In the genomic region with DNA sequence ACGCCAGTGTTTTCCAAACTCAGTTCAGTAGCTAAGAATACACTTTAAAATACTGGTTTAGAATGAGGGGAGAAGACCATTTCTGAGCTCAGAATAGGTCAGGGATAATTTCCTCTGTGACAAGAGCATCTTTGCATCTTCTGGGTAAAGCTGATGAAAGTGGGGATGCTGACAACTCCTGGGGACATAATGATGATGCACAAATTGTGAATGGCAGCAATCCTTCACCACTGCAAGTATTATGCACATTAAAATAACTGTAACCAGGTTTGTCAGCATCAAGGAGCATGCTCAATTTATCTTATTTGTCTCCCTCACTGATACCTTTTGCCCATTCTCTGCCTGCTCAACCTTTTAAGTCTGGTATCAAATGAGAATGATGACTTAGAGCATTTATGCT, we compare ENCODE assay signal across 31 cellular contexts.
DNase-seq lines count a peak whose midpoint lies in the region; TF ChIP-seq lines count a peak whose summit lies in the region.
"Had no signal": no experiment of that assay in that cellular context is flagged by ENCODE, and none has a peak within 500 bp of the region (broad histone marks: within the 10 kb centered on the region; RNA-seq: fewer than 3 reads in every experiment).

No MANE protein-coding gene starts in this region.

- no peak overlapping the region for H3K14ac ChIP-seq in H9 (ENCODE audit: insufficient read depth, low read length)

- H3F3A ChIP-seq in neural cell (ENCODE audit: insufficient read depth, low read length, poor library complexity, severe bottlenecking) = peaks cover 5% of the 10 kb centered on the region

- no peak for DNase-seq in H9
- DNase-seq in brain microvascular endothelial cell = no peak
- no peak for DNase-seq in middle frontal gyrus (ENCODE audit: extremely low spot score, low spot score)
- DNase-seq: 8988T; ACHN; AML-193; BE2C; C1 segment of cervical spinal cord; Caco-2; Calu3; CD4-positive, alpha-beta memory T cell; CD4-positive, alpha-beta T cell; CD4-positive, CD25-positive, alpha-beta regulatory T cell; CD8-positive, alpha-beta memory T cell; CD8-positive, alpha-beta T cell; COR-L47; DMS 273 treated with DMSO at 0.1 percent for 48 hours; DMS153; DMS53; DMS79; DMS79 treated with DMSO at 0.1 percent for 48 hours; DND-41; EL had no signal

- TF ChIP-seq CTCF in H9 (conservative IDR thresholded peaks at IDR 0.05) (no peak), neural cell (IDR thresholded peaks at IDR 0.05; ENCODE audit: poor library complexity, severe bottlenecking) (no peak), brain microvascular endothelial cell (IDR thresholded peaks at IDR 0.05; ENCODE audit: low read depth, low read length, missing control alignments) (no peak)

- H3K27me3 ChIP-seq in H9 (ENCODE audit: insufficient read depth, low read length) (no peaks in the 10 kb centered on the region), neural cell (ENCODE audit: insufficient read depth, low read depth, low read length) (no peaks in the 10 kb centered on the region), brain microvascular endothelial cell (replicated peaks) (no peaks in the 10 kb centered on the region)
- H3K27me3 ChIP-seq: BE2C; BLaER1; BLaER1 treated with 17β-estradiol and CSF1 and Interleukin-3, amounts not matched to agents 10 nM and 100 nM had no signal

- in situ Hi-C loops in brain microvascular endothelial cell (cut with HindIII; ENCODE audit: low pct_ligation_motif_present, low sequenced_read_pairs) = no loop called here

- H4K91ac ChIP-seq in H9 (ENCODE audit: insufficient read length, low read depth, low read length) = no peak overlapping the region

- peak; percentile 93 for TF ChIP-seq EP300 in neural cell (conservative IDR thresholded peaks at IDR 0.05; ENCODE audit: poor library complexity, severe bottlenecking)

- H3K9me3 ChIP-seq in H9 (ENCODE audit: control insufficient read depth, low read depth, low read length) (no peaks in the 10 kb centered on the region), neural cell (ENCODE audit: low read length) (no peaks in the 10 kb centered on the region)
- H3K9me3 ChIP-seq: A549; BE2C; BLaER1; BLaER1 treated with 17β-estradiol and CSF1 and Interleukin-3, amounts not matched to agents 10 nM and 100 nM; Caco-2 had no signal

- no CpG with 5 or more reads among the region's 1 CpG for WGBS in H9 (ENCODE audit: extremely low coverage, insufficient read length, low lambda C conversion rate)

- H3K9ac ChIP-seq in H9 (ENCODE audit: extremely low read depth, insufficient read length, low read length) (no peak overlapping the region), neural cell (ENCODE audit: low read length) (no peak overlapping the region)
- H3K9ac ChIP-seq: BLaER1; BLaER1 treated with 17β-estradiol and CSF1 and Interleukin-3, amounts not matched to agents 10 nM and 100 nM had no signal

- H2AK5ac ChIP-seq in H9 (ENCODE audit: insufficient read length, low read length) = no peak overlapping the region

- H3K36me3 ChIP-seq in neural cell (ENCODE audit: insufficient read depth, low read length) (no peaks in the 10 kb centered on the region), brain microvascular endothelial cell (replicated peaks) (no peaks in the 10 kb centered on the region)
- H3K36me3 ChIP-seq: BE2C; BLaER1; BLaER1 treated with 17β-estradiol and CSF1 and Interleukin-3, amounts not matched to agents 10 nM and 100 nM had no signal

- H3K4me3 ChIP-seq in neural cell (ENCODE audit: low read length) (no peak overlapping the region), brain microvascular endothelial cell (ENCODE audit: low read depth, low read length) (no peak overlapping the region)
- H3K4me3 ChIP-seq: A549; BLaER1; BLaER1 treated with 17β-estradiol and CSF1 and Interleukin-3, amounts not matched to agents 10 nM and 100 nM had no signal

- H2BK12ac ChIP-seq in H9 (ENCODE audit: insufficient read length, low read depth, low read length) = no peak overlapping the region

- no peak overlapping the region for H3K27ac ChIP-seq in H9 (ENCODE audit: insufficient read length, low read depth, low read length)
- peak overlapping the region; percentile 35 for H3K27ac ChIP-seq in neural cell (ENCODE audit: low read length)
- H3K27ac ChIP-seq in brain microvascular endothelial cell = no peak overlapping the region
- H3K27ac ChIP-seq: 22Rv1; A549; BLaER1; BLaER1 treated with 17β-estradiol and CSF1 and Interleukin-3, amounts not matched to agents 10 nM and 100 nM; C4-2B had no signal

- H4K20me1 ChIP-seq in H9 (ENCODE audit: control insufficient read depth, insufficient read depth, insufficient read length) (no peaks in the 10 kb centered on the region), neural cell (ENCODE audit: insufficient read depth) (no peaks in the 10 kb centered on the region)
- H4K20me1 ChIP-seq: BLaER1; BLaER1 treated with 17β-estradiol and CSF1 and Interleukin-3, amounts not matched to agents 10 nM and 100 nM had no signal

- no peak overlapping the region for H2BK120ac ChIP-seq in H9 (ENCODE audit: low read depth, low read length, poor library complexity, severe bottlenecking)

- H3K56ac ChIP-seq in H9 (ENCODE audit: insufficient read length, low read depth, low read length) = no peak overlapping the region

- H3K9me3 Mint-ChIP-seq in H9 = no peaks in the 10 kb centered on the region
- H3K9me3 Mint-ChIP-seq: CD14-positive monocyte; CD4-positive, alpha-beta T cell had no signal

- no peak overlapping the region for H3K4me3 Mint-ChIP-seq in H9
- H3K4me3 Mint-ChIP-seq: B cell; CD14-positive monocyte; CD4-positive, alpha-beta memory T cell; CD4-positive, alpha-beta T cell; CD4-positive, CD25-positive, alpha-beta regulatory T cell; CD8-positive, alpha-beta memory T cell; CD8-positive, alpha-beta T cell had no signal

- H3K4me1 Mint-ChIP-seq in H9 = no peaks in the 10 kb centered on the region
- H3K4me1 Mint-ChIP-seq: B cell; CD14-positive monocyte; CD4-positive, alpha-beta memory T cell; CD8-positive, alpha-beta memory T cell had no signal

- H2BK20ac ChIP-seq in H9 (ENCODE audit: low read depth, low read length, poor library complexity, severe bottlenecking) = no peak overlapping the region

- no peak overlapping the region for H3K23ac ChIP-seq in H9 (ENCODE audit: insufficient read length, low read depth, low read length)

- H3K18ac ChIP-seq in H9 (ENCODE audit: insufficient read length, low read depth, low read length) = no peak overlapping the region

- H3K4me2 ChIP-seq in H9 (ENCODE audit: insufficient read depth, insufficient read length, low read length) (no peak overlapping the region), neural cell (ENCODE audit: low read length) (peak overlapping the region; percentile 21)
- H3K4me2 ChIP-seq: A549; BLaER1; BLaER1 treated with 17β-estradiol and CSF1 and Interleukin-3, amounts not matched to agents 10 nM and 100 nM had no signal

- H2AFZ ChIP-seq in H9 (ENCODE audit: low read length) (peak overlapping the region; percentile 32), neural cell (ENCODE audit: low read depth, low read length) (no peak overlapping the region)

- no peaks in the 10 kb centered on the region for H3K27me3 Mint-ChIP-seq in H9 (ENCODE audit: low read depth)
- H3K27me3 Mint-ChIP-seq: B cell; CD4-positive, alpha-beta memory T cell; CD4-positive, alpha-beta T cell; CD4-positive, CD25-positive, alpha-beta regulatory T cell; CD8-positive, alpha-beta memory T cell had no signal

- no peak overlapping the region for H2BK5ac ChIP-seq in H9 (ENCODE audit: insufficient read length, low read length)

- H4K5ac ChIP-seq in H9 (ENCODE audit: insufficient read length, low read depth, low read length) = no peak overlapping the region

- no peak for TF ChIP-seq RAD21 in neural cell (conservative IDR thresholded peaks at IDR 0.05)

- H3K9me2 ChIP-seq in neural cell (ENCODE audit: insufficient read depth, low read length) = no peaks in the 10 kb centered on the region

- no peak overlapping the region for H2BK15ac ChIP-seq in H9 (ENCODE audit: low read depth, low read length)

- H3K79me2 ChIP-seq in H9 (ENCODE audit: insufficient read depth, low read length) (no peaks in the 10 kb centered on the region), neural cell (replicated peaks; ENCODE audit: insufficient read depth, low read length) (no peaks in the 10 kb centered on the region)

- no peak overlapping the region for H4K8ac ChIP-seq in H9 (replicated peaks; ENCODE audit: insufficient read length, low read depth, low read length)

- no peaks in the 10 kb centered on the region for H3K79me1 ChIP-seq in H9 (ENCODE audit: insufficient read depth, low read depth, low read length, poor library complexity, severe bottlenecking)

- H3T11ph ChIP-seq in H9 (ENCODE audit: low read length) = no peak overlapping the region

- no peak overlapping the region for H3K27ac Mint-ChIP-seq in H9
- H3K27ac Mint-ChIP-seq: B cell; CD14-positive monocyte; CD4-positive, alpha-beta memory T cell; CD4-positive, alpha-beta T cell; CD4-positive, CD25-positive, alpha-beta regulatory T cell; CD8-positive, alpha-beta memory T cell; CD8-positive, alpha-beta T cell had no signal

- no peaks in the 10 kb centered on the region for H3K4me1 ChIP-seq in H9 (ENCODE audit: insufficient read depth, low read length)
- H3K4me1 ChIP-seq: BLaER1; BLaER1 treated with 17β-estradiol and CSF1 and Interleukin-3, amounts not matched to agents 10 nM and 100 nM; Caco-2 had no signal

- no peaks in the 10 kb centered on the region for H3K36me3 Mint-ChIP-seq in H9 (ENCODE audit: insufficient read depth in 1 of 3, low read depth in 3 of 3)
- H3K36me3 Mint-ChIP-seq: CD14-positive monocyte; CD4-positive, alpha-beta memory T cell; CD4-positive, CD25-positive, alpha-beta regulatory T cell; CD8-positive, alpha-beta memory T cell; CD8-positive, alpha-beta T cell had no signal

- H3K23me2 ChIP-seq in H9 (ENCODE audit: insufficient read length, low read depth, low read length, poor library complexity, severe bottlenecking) = no peaks in the 10 kb centered on the region

- H3K4ac ChIP-seq in H9 (ENCODE audit: low read depth, low read length) = no peak overlapping the region

TF ChIP-seq in neural cell, 6 proteins besides CTCF, POLR2A, EP300 and RAD21 (continues in another document):
- no peak for TF ChIP-seq EZH2 (IDR thresholded peaks at IDR 0.05; ENCODE audit: borderline replicate concordance, insufficient read depth, low read length, poor library complexity, severe bottlenecking)
